Comparison of ENCODE assay signal across 23 cellular contexts in the genomic region with DNA sequence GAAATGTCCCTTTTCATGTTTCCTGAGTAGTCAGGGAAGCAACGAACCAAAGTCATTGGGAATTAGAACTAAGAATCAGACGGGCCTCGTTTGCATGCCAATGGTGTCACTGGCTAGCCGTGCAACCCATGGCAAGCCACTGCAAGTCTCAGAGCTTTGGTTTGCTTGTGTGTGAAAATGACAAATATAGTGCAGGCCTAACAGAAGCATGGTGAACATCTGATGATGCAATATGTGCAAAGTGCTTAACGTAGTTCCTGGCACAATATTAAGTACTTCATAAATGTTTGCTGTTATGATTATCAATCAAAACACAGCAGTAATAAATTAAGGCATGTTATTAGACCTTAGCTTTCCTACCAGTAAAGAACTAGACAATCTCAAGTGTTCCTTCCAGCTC.
"Had no signal": no experiment of that assay in that cellular context is flagged by ENCODE, and none has a peak within 500 bp of the region (broad histone marks: within the 10 kb centered on the region; RNA-seq: fewer than 3 reads in every experiment).

No MANE protein-coding gene starts in this region.

- ATAC-seq: activated T-cell treated with anti-CD3 and anti-CD28 coated beads, Interleukin-2, amount 50 U/mL, for 4 hours; heart right ventricle; left ventricle myocardium superior; stimulated activated memory B cell treated with anti-CD40 and anti-IgM and Interleukin-4, amounts not matched to agents 10 μg/mL and 1 μg/mL and 100 μg/mL, for 72 hours had no signal

- FAIRE-seq: urothelium cell line had no signal

- DNase-seq: activated CD4-positive, alpha-beta T cell treated with anti-CD3 and anti-CD28 coated beads for 4 hours; activated CD4-positive, alpha-beta T cell treated with anti-CD3 and anti-CD28 coated beads, Interleukin-2, amount 50 U/mL, for 48 hours; activated CD4-positive, CD25-positive, alpha-beta regulatory T cell; activated CD8-positive, alpha-beta memory T cell treated with anti-CD3 and anti-CD28 coated beads, Interleukin-2, amount 50 U/mL, for 48 hours; activated naive CD4-positive, alpha-beta T cell; activated naive CD8-positive, alpha-beta T cell treated with anti-CD3 and anti-CD28 coated beads for 36 hours; activated T-cell treated with anti-CD3 and anti-CD28 coated beads, Interleukin-2, amount 50 U/mL, for 4 hours; amniotic stem cell; heart right ventricle; kidney glomerular epithelial cell; left ventricle myocardium superior; nucleus accumbens; right lobe of liver; stimulated activated CD4-positive, alpha-beta T cell treated with anti-CD3 and anti-CD28 coated beads, Interleukin-15, amount 100 ng/mL, for 24 hours; stomach; T-helper 9 cell had no signal

- H3K4me3 ChIP-seq: breast epithelium, coronary artery, heart right ventricle, right lobe of liver, skin epidermis, stomach, suprapubic skin, tibial nerve had no signal
